ENCODE assay signal across 8 cellular contexts in the genomic region with DNA sequence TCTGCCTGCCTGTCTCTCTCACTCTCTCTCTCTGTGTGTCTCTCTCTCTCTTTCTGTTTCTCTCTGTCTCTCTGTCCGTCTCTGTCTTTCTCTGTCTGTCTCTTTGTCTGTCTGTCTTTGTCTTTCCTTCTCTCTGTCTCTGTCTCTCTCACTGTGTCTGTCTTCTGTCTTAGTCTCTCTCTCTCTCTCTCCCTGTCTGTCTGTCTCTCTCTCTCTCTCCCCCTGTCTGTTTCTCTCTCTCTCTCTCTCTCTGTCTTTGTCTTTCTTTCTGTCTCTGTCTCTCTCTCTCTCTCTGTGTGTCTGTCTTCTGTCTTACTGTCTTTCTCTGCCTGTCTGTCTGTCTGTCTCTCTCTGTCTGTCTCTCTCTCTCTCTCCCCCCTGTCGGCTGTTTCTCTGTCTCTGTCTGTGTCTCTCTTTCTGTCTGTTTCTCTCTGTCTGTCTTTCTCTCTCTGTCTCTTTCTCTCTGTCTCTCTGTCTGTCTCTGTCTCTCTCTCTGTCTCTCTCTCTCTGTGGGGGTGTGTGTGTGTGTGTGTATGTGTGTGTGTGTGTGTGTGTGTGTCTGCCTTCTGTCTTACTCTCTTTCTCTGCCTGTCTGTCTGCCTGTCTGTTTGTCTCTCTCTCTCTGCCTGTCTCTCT.
DNase-seq lines count a peak whose midpoint lies in the region; ATAC-seq and TF ChIP-seq lines count a peak whose summit lies in the region.
"Not testable (repeated sequence)": the region's sequence is repeated elsewhere in the genome, so short reads cannot be mapped to it uniquely, and the experiment has no call there.

No MANE protein-coding gene starts in this region.

- not testable (repeated sequence) for H3K36me3 Mint-ChIP-seq in T-helper 17 cell (ENCODE audit: low read depth)

- H3K4me3 Mint-ChIP-seq in T-helper 17 cell, result not testable (repeated sequence)

- not testable (repeated sequence) for H3K36me3 ChIP-seq in DND-41 (ENCODE audit: insufficient read depth, low read length); adrenal gland (replicated peaks in 1 of 2); gastrocnemius medialis

- not testable (repeated sequence) for H3K9ac ChIP-seq in DND-41 (ENCODE audit: low read depth, low read length)

- intact Hi-C loops in adrenal gland (cut with DNase I); left colon (cut with DNase I, micrococcal nuclease); gastrocnemius medialis (cut with DNase I; ENCODE audit: low total_unique reads): not testable (repeated sequence)

- not testable (repeated sequence) for H3K9me3 ChIP-seq in DND-41 (ENCODE audit: insufficient read depth, low read length, severe bottlenecking); T-helper 17 cell (ENCODE audit: control insufficient read depth, low read length, poor library complexity, severe bottlenecking); adrenal gland (replicated peaks in 1 of 3); gastrocnemius medialis

- not testable (repeated sequence) for H3K27me3 ChIP-seq in DND-41 (ENCODE audit: insufficient read depth, low read length, poor library complexity); adrenal gland; gastrocnemius medialis

- DNase-seq in DND-41 (peak; percentile 4), T-helper 17 cell (peak in 1 of 3 donors; percentile 47), adrenal gland (peak in 2 of 7 donors; percentile 8 to 10), gastrocnemius medialis (peak in 1 of 2 donors; percentile 0)
- DNase-seq in left colon, result not testable (repeated sequence)

- not testable (repeated sequence) for H3K4me1 Mint-ChIP-seq in T-helper 17 cell

- ATAC-seq in DND-41 (ENCODE audit: insufficient read depth, low read depth) (peak; percentile 81), GM19455 (IDR thresholded peaks at IDR 0.05; ENCODE audit: unreplicated experiment) (peak; percentile 85), HG02610 (IDR thresholded peaks at IDR 0.05; ENCODE audit: unreplicated experiment) (peak; percentile 88), HG03159 (IDR thresholded peaks at IDR 0.05; ENCODE audit: unreplicated experiment) (peak; percentile 85), T-helper 17 cell (peak; percentile 85), left colon (peak; percentile 87), gastrocnemius medialis (peak; percentile 94 to 98)

- not testable (repeated sequence) for H4K20me1 ChIP-seq in DND-41 (ENCODE audit: insufficient read depth, low read length)

- H3K4me3 ChIP-seq in DND-41 (ENCODE audit: low read depth in 1 of 2, low read length in 2 of 2); adrenal gland; gastrocnemius medialis: not testable (repeated sequence)

- H3K27ac Mint-ChIP-seq in T-helper 17 cell, result not testable (repeated sequence)

- TF ChIP-seq CTCF in DND-41 (IDR thresholded peaks at IDR 0.05; ENCODE audit: borderline replicate concordance, extremely low read depth, low read length, poor library complexity, severe bottlenecking); adrenal gland (IDR thresholded peaks at IDR 0.05); gastrocnemius medialis (IDR thresholded peaks at IDR 0.05 in 4 of 5, conservative IDR thresholded peaks at IDR 0.05 in 1 of 5): not testable (repeated sequence)

- WGBS in adrenal gland, 4 donors, result 50% methylated on average over 1 of the region's 2 CpGs; no CpG with 5 or more reads in 3 of the 4 donors

- not testable (repeated sequence) for H3K4me2 ChIP-seq in DND-41 (ENCODE audit: insufficient read depth, low read length)

- not testable (repeated sequence) for H3K4me1 ChIP-seq in DND-41 (ENCODE audit: insufficient read depth, low read length); adrenal gland (replicated peaks in 1 of 2); gastrocnemius medialis

- H3K27ac ChIP-seq in DND-41 (ENCODE audit: low read length); adrenal gland; gastrocnemius medialis: not testable (repeated sequence)

- H2AFZ ChIP-seq in DND-41 (ENCODE audit: low read depth, low read length), result not testable (repeated sequence)

- peak; percentile 13 to 16 for TF ChIP-seq POLR2A in adrenal gland (IDR thresholded peaks at IDR 0.05)
- TF ChIP-seq POLR2A in gastrocnemius medialis (IDR thresholded peaks at IDR 0.05), result not testable (repeated sequence)

- H3K79me2 ChIP-seq in DND-41 (ENCODE audit: insufficient read depth, low read length), result not testable (repeated sequence)

- not testable (repeated sequence) for H3K27me3 Mint-ChIP-seq in T-helper 17 cell

- in situ Hi-C loops in gastrocnemius medialis (cut with MboI; ENCODE audit: low sequenced_read_pairs in 4 of 4), result not testable (repeated sequence)
